18 cellular contexts compared by ENCODE assay signal in genomic region chr10:113297226-113297625, GRCh38.
DNase-seq lines count a peak whose midpoint lies in the region; ATAC-seq and TF ChIP-seq lines count a peak whose summit lies in the region.
"Had no signal": no experiment of that assay in that cellular context is flagged by ENCODE, and none has a peak within 500 bp of the region (broad histone marks: within the 10 kb centered on the region; RNA-seq: fewer than 3 reads in every experiment).

No MANE protein-coding gene starts in this region.

- dilution Hi-C loops in IMR-90 (cut with HindIII; ENCODE audit: low sequenced_read_pairs, unreplicated experiment): no loop called here

- in situ Hi-C loops in IMR-90 (cut with MboI; ENCODE audit: low sequenced_read_pairs): no loop called here

- DNase-seq in Caco-2: peak in 1 of 2 experiments; percentile 33
- DNase-seq in IMR-90: peak; percentile 14
- DNase-seq in dedifferentiated amniotic fluid mesenchymal stem cell (ENCODE audit: extremely low spot score): peak; percentile 38
- peak; percentile 41 for DNase-seq in osteoblast (ENCODE audit: insufficient read length, low spot score, missing footprints)
- no peak for DNase-seq in left colon
- no peak for DNase-seq in NCI-H1092 treated with DMSO at 0.1 percent for 48 hours (lab: John Stamatoyannopoulos, UW)
- DNase-seq in immature natural killer cell: no peak
- DNase-seq: activated naive CD4-positive, alpha-beta T cell; caudate nucleus; CD4-positive, CD25-positive, alpha-beta regulatory T cell; GDM1; kidney glomerular epithelial cell; NCI-H1105 treated with DMSO at 0.1 percent for 48 hours; NCI-H345; stimulated activated CD4-positive, alpha-beta T cell treated with anti-CD3 and anti-CD28 coated beads, Interleukin-15, amount 100 ng/mL, for 24 hours; WERI-Rb-1 had no signal

- no peaks in the 10 kb centered on the region for H3K79me1 ChIP-seq in IMR-90 (ENCODE audit: low read depth in 1 of 2, low read length in 2 of 2)

- BruUV-seq in Caco-2 (replicated peaks; lab: Mats Ljungman, UMichigan) (no TSS peak), IMR-90 (replicated peaks; lab: Mats Ljungman, UMichigan) (no TSS peak)

- no peak overlapping the region for H2AFZ ChIP-seq in IMR-90 (replicated peaks; ENCODE audit: low read length, poor library complexity)
- H2AFZ ChIP-seq in osteoblast (ENCODE audit: low read length): no peak overlapping the region

- H3K4me2 ChIP-seq in IMR-90 (ENCODE audit: low read depth, low read length) (no peak overlapping the region), osteoblast (ENCODE audit: insufficient read depth, low read length) (peak overlapping the region; percentile 10)

- no peaks in the 10 kb centered on the region for H3K36me3 Mint-ChIP-seq in Caco-2 (ENCODE audit: insufficient read depth, unreplicated experiment)
- H3K36me3 Mint-ChIP-seq in immature natural killer cell: no peaks in the 10 kb centered on the region
- H3K36me3 Mint-ChIP-seq: CD4-positive, CD25-positive, alpha-beta regulatory T cell had no signal

- no peaks in the 10 kb centered on the region for H3K79me2 ChIP-seq in osteoblast (ENCODE audit: insufficient read depth, low read length)

- H2BK120ac ChIP-seq in IMR-90 (ENCODE audit: low read depth, low read length): no peak overlapping the region

- no peaks in the 10 kb centered on the region for H3K9me3 ChIP-seq in Caco-2
- H3K9me3 ChIP-seq in IMR-90 (ENCODE audit: control insufficient read depth, insufficient read depth, low read length): no peaks in the 10 kb centered on the region
- H3K9me3 ChIP-seq in osteoblast (ENCODE audit: low read depth, low read length): no peaks in the 10 kb centered on the region
- H3K9me3 ChIP-seq: prostate gland had no signal

- no peak overlapping the region for H3K4me3 Mint-ChIP-seq in Caco-2 (ENCODE audit: unreplicated experiment)
- no peak overlapping the region for H3K4me3 Mint-ChIP-seq in immature natural killer cell
- H3K4me3 Mint-ChIP-seq: CD4-positive, CD25-positive, alpha-beta regulatory T cell had no signal

- CTCF ChIA-PET in Caco-2 (lab: Charles Lee): no interaction called here
- CTCF ChIA-PET in IMR-90 (lab: Yijun Ruan, JAX): no interaction called here

- H3K4me1 ChIP-seq in Caco-2: peaks cover 3% of the 10 kb centered on the region; the same call in 1 of the 2 replicates
- H3K4me1 ChIP-seq in IMR-90 (ENCODE audit: control insufficient read depth, insufficient read depth, low read length): no peaks in the 10 kb centered on the region
- H3K4me1 ChIP-seq in osteoblast (ENCODE audit: insufficient read depth, low read length): no peaks in the 10 kb centered on the region
- H3K4me1 ChIP-seq: prostate gland had no signal

- no peak for TF ChIP-seq POLR2A in IMR-90 (IDR thresholded peaks at IDR 0.05; ENCODE audit: low read depth, low read length)

- H2AK9ac ChIP-seq in IMR-90 (replicated peaks; ENCODE audit: low read depth, low read length, poor library complexity): no peak overlapping the region

- no peak overlapping the region for H3K9ac ChIP-seq in IMR-90 (ENCODE audit: low read depth, low read length)

- H3K27ac ChIP-seq in IMR-90 (ENCODE audit: insufficient read depth, low read length): no peak overlapping the region
- no peak overlapping the region for H3K27ac ChIP-seq in osteoblast (ENCODE audit: low read depth, low read length)
- H3K27ac ChIP-seq: prostate gland, WERI-Rb-1 had no signal

- no peak overlapping the region for H2BK20ac ChIP-seq in IMR-90 (ENCODE audit: low read depth, low read length)

- no peak for TF ChIP-seq RAD21 in IMR-90 (IDR thresholded peaks at IDR 0.05; ENCODE audit: low read length)

- H3K56ac ChIP-seq in IMR-90 (ENCODE audit: extremely low read depth, insufficient read depth, low read length): no peak overlapping the region

- H3K14ac ChIP-seq in IMR-90 (replicated peaks; ENCODE audit: low read depth, low read length): no peak overlapping the region

- H4K20me1 ChIP-seq in IMR-90 (ENCODE audit: insufficient read depth, low read length): no peaks in the 10 kb centered on the region
- H4K20me1 ChIP-seq in osteoblast (ENCODE audit: insufficient read depth, low read length): no peaks in the 10 kb centered on the region

- TF ChIP-seq CTCF in Caco-2 (IDR thresholded peaks at IDR 0.05; ENCODE audit: insufficient read depth in 1 of 2, low read depth in 1 of 2, low read length in 1 of 2, severe bottlenecking in 1 of 2, unreplicated experiment in 1 of 2) (no peak), IMR-90 (conservative IDR thresholded peaks at IDR 0.05; ENCODE audit: low read depth, low read length) (no peak), osteoblast (IDR thresholded peaks at IDR 0.05; ENCODE audit: extremely low read depth, low read depth, low read length) (no peak)

- H4K91ac ChIP-seq in IMR-90 (ENCODE audit: insufficient read depth, low read depth, low read length): no peak overlapping the region

- peaks cover 13% of the 10 kb centered on the region for H3K4me1 Mint-ChIP-seq in Caco-2 (ENCODE audit: low read depth, unreplicated experiment)
- H3K4me1 Mint-ChIP-seq in immature natural killer cell: no peaks in the 10 kb centered on the region
- H3K4me1 Mint-ChIP-seq: CD4-positive, CD25-positive, alpha-beta regulatory T cell had no signal

- H3K18ac ChIP-seq in IMR-90 (ENCODE audit: low read depth, low read length): no peak overlapping the region

- H4K5ac ChIP-seq in IMR-90 (ENCODE audit: low read depth, low read length): no peak overlapping the region

- H3K4ac ChIP-seq in IMR-90 (ENCODE audit: low read depth, low read length): no peak overlapping the region

- no peak overlapping the region for H2BK15ac ChIP-seq in IMR-90 (ENCODE audit: low read depth, low read length)

- H2AK5ac ChIP-seq in IMR-90 (ENCODE audit: low read depth, low read length): no peak overlapping the region

- H3K23ac ChIP-seq in IMR-90 (ENCODE audit: low read depth, low read length): no peak overlapping the region

- peak overlapping the region; percentile 26 for H3K27ac Mint-ChIP-seq in Caco-2 (ENCODE audit: unreplicated experiment)
- no peak overlapping the region for H3K27ac Mint-ChIP-seq in immature natural killer cell
- H3K27ac Mint-ChIP-seq: CD4-positive, CD25-positive, alpha-beta regulatory T cell had no signal

- H3K4me3 ChIP-seq in Caco-2 (ENCODE audit: low read depth, low read length): no peak overlapping the region
- H3K4me3 ChIP-seq in IMR-90 (ENCODE audit: insufficient read depth, low read depth, low read length): no peak overlapping the region
- H3K4me3 ChIP-seq in osteoblast (ENCODE audit: insufficient read depth, low read length): no peak overlapping the region
- H3K4me3 ChIP-seq: prostate gland had no signal

- H3K27me3 Mint-ChIP-seq in Caco-2 (ENCODE audit: insufficient read depth, unreplicated experiment) (no peaks in the 10 kb centered on the region), immature natural killer cell (ENCODE audit: low read depth in 3 of 3) (peaks cover 1 to 3% (median 2%) of the 10 kb centered on the region in 3 donors)

- no peaks in the 10 kb centered on the region for H3K9me1 ChIP-seq in IMR-90 (ENCODE audit: insufficient read depth, low read length)

- H3K9me3 Mint-ChIP-seq in Caco-2 (ENCODE audit: unreplicated experiment): no peaks in the 10 kb centered on the region
- H3K9me3 Mint-ChIP-seq in immature natural killer cell: no peaks in the 10 kb centered on the region
- H3K9me3 Mint-ChIP-seq: CD4-positive, CD25-positive, alpha-beta regulatory T cell had no signal

- no peaks in the 10 kb centered on the region for H3K27me3 ChIP-seq in Caco-2 (replicated peaks; ENCODE audit: control insufficient read depth, insufficient read depth, low read length)
- no peaks in the 10 kb centered on the region; the same call in 1 of the 2 replicates for H3K27me3 ChIP-seq in IMR-90 (ENCODE audit: control insufficient read depth, insufficient read depth, low read length)
- no peaks in the 10 kb centered on the region for H3K27me3 ChIP-seq in osteoblast (ENCODE audit: insufficient read depth, low read length)

- no CpG with 5 or more reads among the region's 5 CpGs for WGBS in IMR-90 (ENCODE audit: extremely low coverage in 2 of 2, insufficient read length in 1 of 2), 2 experiments

- ATAC-seq in IMR-90 (ENCODE audit: low read depth) (peak; percentile 86), GM18861 (IDR thresholded peaks at IDR 0.05; ENCODE audit: unreplicated experiment) (no peak), left colon (no peak)

- no peaks in the 10 kb centered on the region for H3K36me3 ChIP-seq in Caco-2 (ENCODE audit: control insufficient read depth, insufficient read depth, low read length)
- no peaks in the 10 kb centered on the region for H3K36me3 ChIP-seq in IMR-90 (ENCODE audit: control insufficient read depth, insufficient read depth, low read length)
- no peaks in the 10 kb centered on the region for H3K36me3 ChIP-seq in osteoblast (ENCODE audit: insufficient read depth, low read length)
- H3K36me3 ChIP-seq: prostate gland, WERI-Rb-1 had no signal

- no peak overlapping the region for H2BK5ac ChIP-seq in IMR-90 (ENCODE audit: low read depth, low read length, poor library complexity, severe bottlenecking)

- POLR2A ChIA-PET in Caco-2 (lab: Charles Lee) (no interaction called here), IMR-90 (lab: Charles Lee; ENCODE audit: unreplicated experiment) (no interaction called here)

- intact Hi-C loops in Caco-2 (cut with micrococcal nuclease; ENCODE audit: unreplicated experiment): no loop called here
- intact Hi-C loops in IMR-90 (cut with micrococcal nuclease): no loop called here
- intact Hi-C loops in left colon (cut with DNase I, micrococcal nuclease): no loop called here

- no peak overlapping the region for H4K8ac ChIP-seq in IMR-90 (ENCODE audit: low read depth in 2 of 2, low read length in 2 of 2)

TF ChIP-seq in IMR-90, 13 proteins besides CTCF, POLR2A, EP300 and RAD21:
- TF ChIP-seq BHLHE40 (IDR thresholded peaks at IDR 0.05; ENCODE audit: low read depth, low read length) (no peak), CEBPB (IDR thresholded peaks at IDR 0.05; ENCODE audit: low read depth, low read length) (no peak), RCOR1 (IDR thresholded peaks at IDR 0.05; ENCODE audit: insufficient replicate concordance, low read length) (no peak), ELK1 (IDR thresholded peaks at IDR 0.05; ENCODE audit: borderline replicate concordance, low read depth, low read length) (no peak)
TF ChIP-seq in IMR-90: peak in this region for 0.

Comparison
In these comparisons a context has a peak if more than half of its experiments do, and no peak if none do; other contexts are left out.
1. DNase-seq: peak in IMR-90 (single experiment), dedifferentiated amniotic fluid mesenchymal stem cell (single experiment) and osteoblast (single experiment); none in left colon (0 of 2), NCI-H1092 treated with DMSO at 0.1 percent for 48 hours (single experiment) and immature natural killer cell (0 of 3).